ENCODE assay signal across 8 cellular contexts in genomic region chr1:16055613-16056520, GRCh38.
DNase-seq lines count a peak whose midpoint lies in the region; ATAC-seq lines count a peak whose summit lies in the region.

No MANE protein-coding gene starts in this region.

- no peak overlapping the region for H3K27ac Mint-ChIP-seq in central memory CD8-positive, alpha-beta T cell (ENCODE audit: low read depth)

- no peak overlapping the region for H3K4me3 Mint-ChIP-seq in central memory CD8-positive, alpha-beta T cell

- H3K9me3 Mint-ChIP-seq in central memory CD8-positive, alpha-beta T cell = no peaks in the 10 kb centered on the region

- peaks cover 15% of the 10 kb centered on the region for H3K27me3 Mint-ChIP-seq in central memory CD8-positive, alpha-beta T cell

- H3K36me3 Mint-ChIP-seq in central memory CD8-positive, alpha-beta T cell (ENCODE audit: insufficient read depth) = no peaks in the 10 kb centered on the region

- DNase-seq in EL = peak; percentile 73
- DNase-seq in NCI-H345 (lab: John Stamatoyannopoulos, UW) = peak; percentile 89
- peak; percentile 68 to 78 for DNase-seq in central memory CD8-positive, alpha-beta T cell (ENCODE audit: low spot score in 2 of 2)
- peak; percentile 85 for DNase-seq in kidney tubule cell (ENCODE audit: low spot score)
- DNase-seq in stimulated activated CD4-positive, alpha-beta T cell treated with anti-CD3 and anti-CD28 coated beads, Interleukin-2, amount 100 ng/mL, for 48 hours = peak; percentile 66 to 87

- H3K4me1 Mint-ChIP-seq in central memory CD8-positive, alpha-beta T cell = peaks cover 7% of the 10 kb centered on the region

- peak; percentile 92 for ATAC-seq in HG03064 (IDR thresholded peaks at IDR 0.05; ENCODE audit: low read depth, unreplicated experiment)
- ATAC-seq in activated CD4-positive, CD25-positive, alpha-beta regulatory T cell treated with anti-CD3 and anti-CD28 coated beads, Interleukin-2, amount 50 U/mL, for 24 hours = peak; percentile 89 to 91
- ATAC-seq in central memory CD8-positive, alpha-beta T cell (replicated peaks; ENCODE audit: extremely low read depth, poor library complexity, severe bottlenecking) = peak; percentile 87
- no peak for ATAC-seq in GM21717 (IDR thresholded peaks at IDR 0.05; ENCODE audit: unreplicated experiment)
